In the genomic region with DNA sequence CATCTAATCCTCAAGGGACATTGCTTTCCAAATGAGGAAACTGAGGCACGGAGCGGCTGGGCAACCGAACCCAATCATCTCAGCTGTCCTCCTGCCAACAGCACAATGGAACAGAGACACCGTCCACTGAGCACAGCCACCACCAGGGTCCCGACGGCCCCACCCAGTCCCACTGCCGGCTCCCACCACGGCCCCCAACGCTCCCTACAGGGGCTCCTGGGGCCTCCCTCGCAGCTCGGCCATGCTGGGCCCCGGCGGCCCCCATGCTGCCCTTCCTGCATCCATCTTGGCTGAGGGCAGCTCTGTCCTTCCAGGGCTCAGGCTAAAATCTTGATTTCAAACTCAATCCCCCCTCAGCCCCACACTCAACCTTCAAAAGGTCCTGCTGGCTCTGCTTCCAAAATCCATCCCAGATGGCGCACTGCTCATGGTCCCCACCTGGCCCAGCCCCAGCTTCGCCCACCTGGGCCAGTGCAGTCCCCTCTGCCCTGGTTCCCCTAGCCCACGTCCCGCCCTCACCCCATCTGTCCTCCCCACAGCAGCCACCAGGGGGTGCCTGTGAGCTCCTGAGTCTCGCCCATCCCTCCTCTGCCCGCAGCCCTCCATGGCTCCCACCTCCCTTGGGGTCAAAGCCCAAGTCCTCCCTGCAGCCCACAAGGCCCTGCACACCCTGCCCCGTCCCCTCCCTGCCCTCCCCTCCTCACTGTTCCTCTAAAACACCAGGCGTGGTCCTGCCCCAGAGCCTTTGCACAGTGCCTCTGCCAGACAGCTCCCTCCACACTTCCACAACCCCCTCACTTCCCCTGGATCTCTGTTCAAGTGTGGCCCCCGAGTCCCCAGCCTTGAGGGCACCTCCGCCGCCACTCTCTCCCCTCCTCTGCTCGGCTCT, we compare ENCODE assay signal across 9 cellular contexts. TPM values are rescaled to one million over a fixed set of nuclear protein-coding genes. Genes with fewer than 3 reads are reported as not detected.
DNase-seq lines count a peak whose midpoint lies in the region; ATAC-seq lines count a peak whose summit lies in the region.
"Had no signal": no experiment of that assay in that cellular context is flagged by ENCODE, and none has a peak within 500 bp of the region (broad histone marks: within the 10 kb centered on the region; RNA-seq: fewer than 3 reads in every experiment).

No MANE protein-coding gene starts in this region.

- no peak overlapping the region for H3K4me3 Mint-ChIP-seq in T-helper 2 cell treated with Interferon-gamma antibody and Interleukin-4, amounts not matched to agents 5 μg/mL and 100 μg/mL, for 36 hours
- H3K4me3 Mint-ChIP-seq in activated T-helper 2 cell treated with anti-CD3 and anti-CD28 coated beads, Interferon-gamma antibody, Interleukin-2, Interleukin-4, amounts not matched to agents 10 μg/mL and 5 μg/mL and 100 μg/mL, durations not matched to agents 14 hours and 24 hours and 36 hours (ENCODE audit: low read depth) = no peak overlapping the region

- peak in 4 of 5 experiments; percentile 24 to 46 (median 30) for DNase-seq in T-helper 2 cell
- DNase-seq in T-helper 2 cell treated with Interferon-gamma antibody and Interleukin-4, amounts not matched to agents 5 μg/mL and 100 μg/mL, for 36 hours (ENCODE audit: low spot score) = no peak
- DNase-seq in activated T-helper 2 cell treated with anti-CD3 and anti-CD28 coated beads, Interferon-gamma antibody, Interleukin-2, Interleukin-4, amounts not matched to agents 10 μg/mL and 5 μg/mL and 100 μg/mL, durations not matched to agents 14 hours and 24 hours and 36 hours (ENCODE audit: low spot score) = no peak
- DNase-seq in right cardiac atrium = peak in 1 of 3 donors; percentile 74
- DNase-seq in stimulated activated CD8-positive, alpha-beta memory T cell treated with anti-CD3 and anti-CD28 coated beads, Interleukin-4, amount 100 ng/mL, for 48 hours = peak; percentile 82
- DNase-seq in NOMO-1 treated with DMSO at 0.1 percent for 48 hours (lab: John Stamatoyannopoulos, UW; ENCODE audit: unreplicated experiment) = no peak

- WGBS in right cardiac atrium = 89% methylated on average over 25 of the region's 25 CpGs

- H3K9me3 ChIP-seq in right cardiac atrium (ENCODE audit: control insufficient read depth, low read length) = no peaks in the 10 kb centered on the region

- H3K4me1 Mint-ChIP-seq in T-helper 2 cell treated with Interferon-gamma antibody and Interleukin-4, amounts not matched to agents 5 μg/mL and 100 μg/mL, for 36 hours (ENCODE audit: low read depth) = peaks cover 25% of the 10 kb centered on the region
- H3K4me1 Mint-ChIP-seq in activated T-helper 2 cell treated with anti-CD3 and anti-CD28 coated beads, Interferon-gamma antibody, Interleukin-2, Interleukin-4, amounts not matched to agents 10 μg/mL and 5 μg/mL and 100 μg/mL, durations not matched to agents 14 hours and 24 hours and 36 hours (ENCODE audit: low read depth) = peaks cover 25% of the 10 kb centered on the region

- intact Hi-C loops in activated T-helper 2 cell treated with anti-CD3 and anti-CD28 coated beads, Interferon-gamma antibody, Interleukin-2, Interleukin-4, amounts not matched to agents 10 μg/mL and 5 μg/mL and 100 μg/mL, durations not matched to agents 14 hours and 24 hours and 36 hours (cut with micrococcal nuclease) = no loop called here
- intact Hi-C loops in right cardiac atrium (cut with DNase I) = no loop called here

- peaks cover 3% of the 10 kb centered on the region for H3K9me3 Mint-ChIP-seq in T-helper 2 cell treated with Interferon-gamma antibody and Interleukin-4, amounts not matched to agents 5 μg/mL and 100 μg/mL, for 36 hours
- peaks cover 10% of the 10 kb centered on the region for H3K9me3 Mint-ChIP-seq in activated T-helper 2 cell treated with anti-CD3 and anti-CD28 coated beads, Interferon-gamma antibody, Interleukin-2, Interleukin-4, amounts not matched to agents 10 μg/mL and 5 μg/mL and 100 μg/mL, durations not matched to agents 14 hours and 24 hours and 36 hours

- H3K4me3 ChIP-seq in right cardiac atrium (ENCODE audit: low read length) = no peak overlapping the region
- H3K4me3 ChIP-seq: skin epidermis had no signal

- no peak overlapping the region for H3K27ac Mint-ChIP-seq in T-helper 2 cell treated with Interferon-gamma antibody and Interleukin-4, amounts not matched to agents 5 μg/mL and 100 μg/mL, for 36 hours
- peak overlapping the region; percentile 35 for H3K27ac Mint-ChIP-seq in activated T-helper 2 cell treated with anti-CD3 and anti-CD28 coated beads, Interferon-gamma antibody, Interleukin-2, Interleukin-4, amounts not matched to agents 10 μg/mL and 5 μg/mL and 100 μg/mL, durations not matched to agents 14 hours and 24 hours and 36 hours

- no peaks in the 10 kb centered on the region for H3K27me3 Mint-ChIP-seq in T-helper 2 cell treated with Interferon-gamma antibody and Interleukin-4, amounts not matched to agents 5 μg/mL and 100 μg/mL, for 36 hours (ENCODE audit: low read depth)
- no peaks in the 10 kb centered on the region for H3K27me3 Mint-ChIP-seq in activated T-helper 2 cell treated with anti-CD3 and anti-CD28 coated beads, Interferon-gamma antibody, Interleukin-2, Interleukin-4, amounts not matched to agents 10 μg/mL and 5 μg/mL and 100 μg/mL, durations not matched to agents 14 hours and 24 hours and 36 hours (ENCODE audit: low read depth)

- H3K27ac ChIP-seq in right cardiac atrium (ENCODE audit: low read length) = no peak overlapping the region
- H3K27ac ChIP-seq: skin epidermis had no signal

- H3K27me3 ChIP-seq in right cardiac atrium (ENCODE audit: control insufficient read depth, insufficient read depth) = no peaks in the 10 kb centered on the region

- peaks cover 2% of the 10 kb centered on the region for H3K4me1 ChIP-seq in right cardiac atrium (ENCODE audit: control insufficient read depth, insufficient read depth, low read length)

- ATAC-seq in right cardiac atrium = peak; percentile 3 to 44
- ATAC-seq in HG02678 (IDR thresholded peaks at IDR 0.05; ENCODE audit: unreplicated experiment) = no peak
- ATAC-seq in GM19463 (IDR thresholded peaks at IDR 0.05; ENCODE audit: unreplicated experiment) = no peak

- H3K36me3 Mint-ChIP-seq in T-helper 2 cell treated with Interferon-gamma antibody and Interleukin-4, amounts not matched to agents 5 μg/mL and 100 μg/mL, for 36 hours (ENCODE audit: low read depth) = peaks cover 5% of the 10 kb centered on the region
- peaks cover 17% of the 10 kb centered on the region for H3K36me3 Mint-ChIP-seq in activated T-helper 2 cell treated with anti-CD3 and anti-CD28 coated beads, Interferon-gamma antibody, Interleukin-2, Interleukin-4, amounts not matched to agents 10 μg/mL and 5 μg/mL and 100 μg/mL, durations not matched to agents 14 hours and 24 hours and 36 hours (ENCODE audit: low read depth)

RNA-seq across cellular contexts. Expression of a gene that starts 7.9 kb away (rescaled TPM):
- 22.5 and 23.6 TPM in 2 replicates for total RNA-seq in activated T-helper 2 cell treated with anti-CD3 and anti-CD28 coated beads, Interferon-gamma antibody, Interleukin-2, Interleukin-4, amounts not matched to agents 10 μg/mL and 5 μg/mL and 100 μg/mL, durations not matched to agents 14 hours and 24 hours and 36 hours
- total RNA-seq in right cardiac atrium = 10 to 100 TPM; 38.8 to 48.3 (median 40.4) TPM
- 31.4 TPM for polyA plus RNA-seq in right cardiac atrium

RNA-seq across cellular contexts. Expression of a gene that starts 15.8 kb away (rescaled TPM):
- 0.41 and 0.48 TPM in 2 replicates for total RNA-seq in activated T-helper 2 cell treated with anti-CD3 and anti-CD28 coated beads, Interferon-gamma antibody, Interleukin-2, Interleukin-4, amounts not matched to agents 10 μg/mL and 5 μg/mL and 100 μg/mL, durations not matched to agents 14 hours and 24 hours and 36 hours
- total RNA-seq in right cardiac atrium = not detected
- 0.05 TPM for polyA plus RNA-seq in right cardiac atrium

Comparison
In these comparisons a context has a peak if more than half of its experiments do, and no peak if none do; other contexts are left out.
1. DNase-seq: peak in T-helper 2 cell (4 of 5) and stimulated activated CD8-positive, alpha-beta memory T cell treated with anti-CD3 and anti-CD28 coated beads, Interleukin-4, amount 100 ng/mL, for 48 hours (single experiment); none in T-helper 2 cell treated with Interferon-gamma antibody and Interleukin-4, amounts not matched to agents 5 μg/mL and 100 μg/mL, for 36 hours (single experiment), activated T-helper 2 cell treated with anti-CD3 and anti-CD28 coated beads, Interferon-gamma antibody, Interleukin-2, Interleukin-4, amounts not matched to agents 10 μg/mL and 5 μg/mL and 100 μg/mL, durations not matched to agents 14 hours and 24 hours and 36 hours (single experiment) and NOMO-1 treated with DMSO at 0.1 percent for 48 hours (single experiment).
2. ATAC-seq: peak in right cardiac atrium (2 of 2); none in HG02678 (single experiment) and GM19463 (single experiment).